8 cellular contexts compared by ENCODE assay signal in genomic region chr9:92763721-92764380, GRCh38. TPM values are rescaled to one million over a fixed set of nuclear protein-coding genes. Genes with fewer than 3 reads are reported as not detected.
DNase-seq lines count a peak whose midpoint lies in the region; ATAC-seq and TF ChIP-seq lines count a peak whose summit lies in the region.

No MANE protein-coding gene starts in this region.

- no peaks in the 10 kb centered on the region for H3K36me3 ChIP-seq in CD8-positive, alpha-beta memory T cell (ENCODE audit: insufficient read depth, low read length)
- H3K36me3 ChIP-seq in lower lobe of right lung = no peaks in the 10 kb centered on the region
- H3K36me3 ChIP-seq in thyroid gland = no peaks in the 10 kb centered on the region

- H3K4me1 Mint-ChIP-seq in CD8-positive, alpha-beta memory T cell = peaks cover 45 to 65% (median 55%) of the 10 kb centered on the region in 3 donors
- peaks cover 41% of the 10 kb centered on the region for H3K4me1 Mint-ChIP-seq in HFFc6 (ENCODE audit: low read depth)

- POLR2A ChIA-PET in CD8-positive, alpha-beta memory T cell (lab: Charles Lee) = interaction anchor here (0.7 to 1.8 kb wide), 2 partner anchors 46 to 94 kb away, joined by 3 to 15 read pairs; partner anchors contain the start of gene IPPK

- H3K27ac ChIP-seq in CD8-positive, alpha-beta memory T cell (ENCODE audit: low read depth, low read length) = peak overlapping the region; percentile 61
- H3K27ac ChIP-seq in lower lobe of right lung = peak overlapping the region; percentile 89
- peak overlapping the region in 2 of 3 donors; percentile 72 to 74 for H3K27ac ChIP-seq in thyroid gland

- H3K4me3 ChIP-seq in CD8-positive, alpha-beta memory T cell (ENCODE audit: low read length) = peak overlapping the region; percentile 76
- peak overlapping the region; percentile 98 for H3K4me3 ChIP-seq in choroid plexus epithelial cell (ENCODE audit: low read depth, low read length)
- peak overlapping the region; percentile 99 for H3K4me3 ChIP-seq in lower lobe of right lung
- H3K4me3 ChIP-seq in thyroid gland (replicated peaks in 1 of 3) = peak overlapping the region; percentile 77 to 99 (median 81)

- H3K27ac Mint-ChIP-seq in CD8-positive, alpha-beta memory T cell = peak overlapping the region; percentile 60 to 96 (median 88)
- peak overlapping the region; percentile 64 for H3K27ac Mint-ChIP-seq in HFFc6

- DNase-seq in CD8-positive, alpha-beta memory T cell = peak in 4 of 5 donors; percentile 18 to 66 (median 42)
- DNase-seq in HFFc6 (no peak), T-helper 1 cell (peak in 4 of 5 donors; percentile 16 to 37 (median 24)), choroid plexus epithelial cell (ENCODE audit: low read depth) (no peak), lower lobe of right lung (peak; percentile 68), thyroid gland (peak; percentile 18 to 36), dedifferentiated amniotic fluid mesenchymal stem cell (ENCODE audit: extremely low spot score) (no peak)

- H3K9me3 Mint-ChIP-seq in CD8-positive, alpha-beta memory T cell = no peaks in the 10 kb centered on the region
- no peaks in the 10 kb centered on the region for H3K9me3 Mint-ChIP-seq in HFFc6

- no peaks in the 10 kb centered on the region for H3K27me3 ChIP-seq in CD8-positive, alpha-beta memory T cell (ENCODE audit: insufficient read depth, low read length, poor library complexity, severe bottlenecking)
- H3K27me3 ChIP-seq in lower lobe of right lung (ENCODE audit: low read depth) (no peaks in the 10 kb centered on the region), thyroid gland (no peaks in the 10 kb centered on the region)

- H3K4me3 Mint-ChIP-seq in CD8-positive, alpha-beta memory T cell = peak overlapping the region; percentile 89 to 98 (median 94)
- H3K4me3 Mint-ChIP-seq in HFFc6 = peak overlapping the region; percentile 95

- intact Hi-C loops in lower lobe of right lung (cut with DNase I) (no loop called here), thyroid gland (cut with DNase I) (no loop called here)

- TF ChIP-seq CTCF in HFFc6 (IDR thresholded peaks at IDR 0.05) = no peak
- TF ChIP-seq CTCF in choroid plexus epithelial cell (conservative IDR thresholded peaks at IDR 0.05; ENCODE audit: low read depth, low read length) = no peak
- TF ChIP-seq CTCF in lower lobe of right lung (IDR thresholded peaks at IDR 0.05) = no peak
- TF ChIP-seq CTCF in thyroid gland (IDR thresholded peaks at IDR 0.05) = no peak

- no peak for TF ChIP-seq POLR2A in thyroid gland (IDR thresholded peaks at IDR 0.05)

- peaks cover 35% of the 10 kb centered on the region for H3K4me1 ChIP-seq in CD8-positive, alpha-beta memory T cell (ENCODE audit: insufficient read depth, low read length)
- H3K4me1 ChIP-seq in lower lobe of right lung (peaks cover 55% of the 10 kb centered on the region), thyroid gland (peaks cover 21 to 42% of the 10 kb centered on the region in 2 donors)

- H3K27me3 Mint-ChIP-seq in CD8-positive, alpha-beta memory T cell = no peaks in the 10 kb centered on the region
- H3K27me3 Mint-ChIP-seq in HFFc6 (ENCODE audit: insufficient read depth) = no peaks in the 10 kb centered on the region; the same call in none of the 2 replicates

- WGBS in thyroid gland, 2 donors = 0 to 1% methylated on average over 12 to 17 of the region's 42 CpGs

- H3K9me3 ChIP-seq in CD8-positive, alpha-beta memory T cell (ENCODE audit: low read length) = no peaks in the 10 kb centered on the region
- H3K9me3 ChIP-seq in lower lobe of right lung (no peaks in the 10 kb centered on the region), thyroid gland (no peaks in the 10 kb centered on the region)

- ATAC-seq in lower lobe of right lung (no peak), GM18868 (IDR thresholded peaks at IDR 0.05; ENCODE audit: unreplicated experiment) (no peak)

- H3K36me3 Mint-ChIP-seq in CD8-positive, alpha-beta memory T cell = peaks cover 0 to 5% (median 0%) of the 10 kb centered on the region in 3 donors
- H3K36me3 Mint-ChIP-seq in HFFc6 (ENCODE audit: low read depth) = no peaks in the 10 kb centered on the region

- CTCF ChIA-PET in CD8-positive, alpha-beta memory T cell (lab: Charles Lee) = interaction anchor here (0.9 to 1.9 kb wide), 4 partner anchors 12 to 239 kb away, joined by 3 to 7 read pairs (median 4); no protein-coding TSS in a partner anchor

RNA-seq across cellular contexts. Expression of gene BICD2, which starts 0.8 kb away (rescaled TPM):
- total RNA-seq in CD8-positive, alpha-beta memory T cell = 10 to 100 TPM; 26.7 to 27.1 TPM
- polyA plus RNA-seq in CD8-positive, alpha-beta memory T cell = 18.6 TPM
- total RNA-seq in HFFc6 (2021; fragmentation: NEBNext Ultra II Directional; extraction: Animal tissue kit (Norgen Biotek cat#: 25700)) = 10 to 100 TPM; 32.4 to 38.6 (median 36.1) TPM
- 34.9 TPM for total RNA-seq in lower lobe of right lung
- total RNA-seq in thyroid gland = 10 to 100 TPM; 26.1 to 33.3 (median 28.2) TPM

Comparison
In these comparisons a context has a peak if more than half of its experiments do, and no peak if none do; other contexts are left out.
1. DNase-seq: peak in CD8-positive, alpha-beta memory T cell (4 of 5), T-helper 1 cell (4 of 5), lower lobe of right lung (single experiment) and thyroid gland (2 of 2); none in HFFc6 (single experiment), choroid plexus epithelial cell (single experiment) and dedifferentiated amniotic fluid mesenchymal stem cell (single experiment).
2. Peak in every context shown above with its lines, with median percentiles within 50 percentile points of each other: H3K27ac ChIP-seq and H3K4me3 ChIP-seq.